Comparison of ENCODE assay signal across 30 cellular contexts in the genomic region with DNA sequence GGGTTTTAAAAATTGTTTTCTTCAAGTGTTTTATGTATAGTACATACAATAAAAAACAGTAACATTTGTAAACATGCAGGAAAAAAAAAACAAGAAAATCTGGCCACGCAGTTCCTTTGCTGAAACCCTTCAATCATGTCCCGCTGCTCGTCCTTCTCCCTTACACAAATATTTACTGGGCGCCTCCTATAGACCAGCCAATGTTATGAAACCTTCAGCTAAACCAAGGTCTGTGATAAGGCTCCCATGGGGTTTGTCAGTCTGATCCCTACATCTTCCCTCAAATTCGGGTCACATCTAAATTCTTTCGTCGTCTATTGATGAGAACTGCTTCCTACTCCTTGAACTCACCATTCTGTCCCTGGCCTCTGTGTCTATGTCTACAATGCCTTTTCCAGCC.
"Had no signal": no experiment of that assay in that cellular context is flagged by ENCODE, and none has a peak within 500 bp of the region (broad histone marks: within the 10 kb centered on the region; RNA-seq: fewer than 3 reads in every experiment).

No MANE protein-coding gene starts in this region.

- ATAC-seq: heart right ventricle; left cardiac atrium; left lung; naive thymus-derived CD4-positive, alpha-beta T cell; stimulated activated memory B cell treated with anti-CD40 and anti-IgM and Interleukin-4, amounts not matched to agents 10 μg/mL and 1 μg/mL and 100 μg/mL, for 72 hours; stimulated activated naive CD8-positive, alpha-beta T cell treated with anti-CD3 and anti-CD28 coated beads, Interleukin-15, Interleukin-2, amounts not matched to agents 100 U/mL and 50 U/mL, for 24 hours had no signal

- H3K4me3 ChIP-seq: coronary artery, esophagus squamous epithelium, heart right ventricle, left lung, prostate gland, right atrium auricular region, skin epidermis, spleen, testis, tibial artery had no signal

- DNase-seq: dermis blood vessel endothelial cell; effector memory CD4-positive, alpha-beta T cell; erythroblast; esophagus squamous epithelium; foreskin melanocyte; glutamatergic neuron; heart right ventricle; hippocampal formation; left cardiac atrium; left lung; mesenchymal stem cell; midbrain; naive thymus-derived CD4-positive, alpha-beta T cell; nucleus accumbens; spleen; stimulated activated CD4-positive, alpha-beta T cell treated with anti-CD3 and anti-CD28 coated beads, Interleukin-4, amount 100 ng/mL, for 4 hours; stimulated activated naive CD8-positive, alpha-beta T cell treated with anti-CD3 and anti-CD28 coated beads, Interleukin-15, Interleukin-2, amounts not matched to agents 100 U/mL and 50 U/mL, for 24 hours; substantia nigra; testis; tibial artery had no signal

- H3K4me1 Mint-ChIP-seq: stimulated activated memory B cell treated with anti-CD40 and anti-IgM and Interleukin-4, amounts not matched to agents 10 μg/mL and 1 μg/mL and 100 μg/mL, for 72 hours had no signal

- H3K4me3 Mint-ChIP-seq: naive thymus-derived CD4-positive, alpha-beta T cell; nephron; stimulated activated memory B cell treated with anti-CD40 and anti-IgM and Interleukin-4, amounts not matched to agents 10 μg/mL and 1 μg/mL and 100 μg/mL, for 72 hours; type B pancreatic cell had no signal

- H3K9me3 ChIP-seq: esophagus squamous epithelium, left lung, prostate gland, right atrium auricular region, testis, tibial artery had no signal

- FAIRE-seq: endometrium, islet of Langerhans, urothelium cell line had no signal

- H3K27ac Mint-ChIP-seq: naive thymus-derived CD4-positive, alpha-beta T cell; nephron; stimulated activated memory B cell treated with anti-CD40 and anti-IgM and Interleukin-4, amounts not matched to agents 10 μg/mL and 1 μg/mL and 100 μg/mL, for 72 hours; type B pancreatic cell had no signal

- H3K27me3 Mint-ChIP-seq: naive thymus-derived CD4-positive, alpha-beta T cell; stimulated activated memory B cell treated with anti-CD40 and anti-IgM and Interleukin-4, amounts not matched to agents 10 μg/mL and 1 μg/mL and 100 μg/mL, for 72 hours; type B pancreatic cell had no signal

- H3K36me3 ChIP-seq: esophagus squamous epithelium, left lung, prostate gland, right atrium auricular region had no signal

- H3K27ac ChIP-seq: coronary artery, esophagus squamous epithelium, heart right ventricle, left lung, prostate gland, right atrium auricular region, skin epidermis, spleen, testis, tibial artery had no signal

- H3K4me1 ChIP-seq: esophagus squamous epithelium, heart right ventricle, left lung, prostate gland, right atrium auricular region, spleen, testis, tibial artery had no signal

- H3K27me3 ChIP-seq: esophagus squamous epithelium, heart right ventricle, left lung, right atrium auricular region, spleen, testis, tibial artery had no signal
